ENCODE assay signal across 9 cellular contexts in genomic region chr22:21624880-21625791, GRCh38. TPM values are rescaled to one million over a fixed set of nuclear protein-coding genes. Genes with fewer than 3 reads are reported as not detected.
DNase-seq lines count a peak whose midpoint lies in the region; ATAC-seq, FAIRE-seq and TF ChIP-seq lines count a peak whose summit lies in the region.
"Had no signal": no experiment of that assay in that cellular context is flagged by ENCODE, and none has a peak within 500 bp of the region (broad histone marks: within the 10 kb centered on the region; RNA-seq: fewer than 3 reads in every experiment).

No MANE protein-coding gene starts in this region.

- no peaks in the 10 kb centered on the region for H3K9me3 Mint-ChIP-seq in activated naive CD4-positive, alpha-beta T cell treated with anti-CD3 and anti-CD28 coated beads, Interleukin-2, amount 10 ng/mL, durations not matched to agents 7 days and 5 days
- no peaks in the 10 kb centered on the region for H3K9me3 Mint-ChIP-seq in stimulated activated naive CD8-positive, alpha-beta T cell treated with anti-CD3 and anti-CD28 coated beads, Interleukin-15, amount 100 ng/mL, for 72 hours

- no peak overlapping the region for H3K27ac ChIP-seq in GM12878 (ENCODE audit: control insufficient read depth, insufficient read depth)

- SMC1A ChIA-PET in GM12878 (lab: Charles Lee; ENCODE audit: uncharacterized antibody, unreplicated experiment) = interaction anchor here (1.0 to 1.1 kb wide), 2 partner anchors 17 to 37 kb away, joined by 3 read pairs; partner anchors contain the start of gene SDF2L1

- 86% methylated on average over 12 of the region's 12 CpGs for WGBS in GM12878 (ENCODE audit: insufficient coverage, insufficient replicate concordance, low lambda C conversion rate, missing lambda C conversion rate)

- in situ Hi-C loops in GM12878 (cut with MboI) = no loop called here

- H2AFZ ChIP-seq in GM12878 (ENCODE audit: control insufficient read depth, low read depth, low read length) = no peak overlapping the region

- H4K20me1 ChIP-seq in GM12878 (ENCODE audit: control insufficient read depth, insufficient read depth) = peaks cover 7% of the 10 kb centered on the region

- DNase-seq in activated naive CD4-positive, alpha-beta T cell treated with anti-CD3 and anti-CD28 coated beads, Interleukin-2, amount 10 ng/mL, durations not matched to agents 7 days and 5 days = no peak
- DNase-seq in activated naive CD4-positive, alpha-beta T cell treated with anti-CD3 and anti-CD28 coated beads, Interleukin-2, amount 50 U/mL, for 16 hours = no peak
- DNase-seq in NOMO-1 treated with DMSO at 0.1 percent for 48 hours (lab: John Stamatoyannopoulos, UW; ENCODE audit: unreplicated experiment) (peak; percentile 73), GM12878 (ENCODE audit: low read depth, low spot score) (no peak), Right ventricle myocardium inferior (ENCODE audit: missing footprints) (no peak), COR-L47 (lab: John Stamatoyannopoulos, UW) (no peak)
- no peak for DNase-seq in stimulated activated naive CD8-positive, alpha-beta T cell treated with anti-CD3 and anti-CD28 coated beads, Interleukin-15, amount 100 ng/mL, for 72 hours
- DNase-seq in effector CD4-positive, alpha-beta T cell = no peak
- DNase-seq: NCI-H1105 treated with DMSO at 0.1 percent for 48 hours had no signal

- no peaks in the 10 kb centered on the region for H3K9me3 ChIP-seq in GM12878 (replicated peaks; ENCODE audit: control insufficient read depth, insufficient read depth, low read length)

- no peaks in the 10 kb centered on the region for H3K27me3 Mint-ChIP-seq in activated naive CD4-positive, alpha-beta T cell treated with anti-CD3 and anti-CD28 coated beads, Interleukin-2, amount 10 ng/mL, durations not matched to agents 7 days and 5 days
- H3K27me3 Mint-ChIP-seq in stimulated activated naive CD8-positive, alpha-beta T cell treated with anti-CD3 and anti-CD28 coated beads, Interleukin-15, amount 100 ng/mL, for 72 hours = no peaks in the 10 kb centered on the region

- peaks cover 38% of the 10 kb centered on the region for H3K36me3 Mint-ChIP-seq in activated naive CD4-positive, alpha-beta T cell treated with anti-CD3 and anti-CD28 coated beads, Interleukin-2, amount 10 ng/mL, durations not matched to agents 7 days and 5 days

- H3K4me3 ChIP-seq in GM12878 = no peak overlapping the region

- no TSS peak for BruUV-seq in GM12878 (replicated peaks; lab: Mats Ljungman, UMichigan)

- peaks cover 11 to 26% of the 10 kb centered on the region in 2 experiments; a peak in 3 of 4 replicates for H3K36me3 ChIP-seq in GM12878 (ENCODE audit: control insufficient read depth in 2 of 2, insufficient read depth in 2 of 2, low read length in 1 of 2)

- TF ChIP-seq CTCF in GM12878 (IDR thresholded peaks at IDR 0.05 in 2 of 3, conservative IDR thresholded peaks at IDR 0.05 in 1 of 3; ENCODE audit: control insufficient read depth in 2 of 3, extremely low read depth in 1 of 3, insufficient read depth in 1 of 3, low read depth in 3 of 3, low read length in 3 of 3) = no peak

- CTCF ChIA-PET in activated naive CD4-positive, alpha-beta T cell treated with anti-CD3 and anti-CD28 coated beads, Interleukin-2, amount 10 ng/mL, durations not matched to agents 7 days and 5 days (lab: Charles Lee) = interaction anchor here (1.5 to 3.1 kb wide), 2 partner anchors 11 to 17 kb away, joined by 3 to 12 read pairs; partner anchors contain the start of gene SDF2L1
- CTCF ChIA-PET in GM12878 (lab: Yijun Ruan, JAX) = interaction anchor here (0.7 to 3.7 kb wide), 10 partner anchors 9 to 46 kb away, joined by 3 to 14 read pairs (median 6); partner anchors contain the start of gene SDF2L1

- ATAC-seq in GM12878 (no peak), Right ventricle myocardium inferior (no peak)
- ATAC-seq in stimulated activated naive CD8-positive, alpha-beta T cell treated with anti-CD3 and anti-CD28 coated beads, Interleukin-15, amount 100 ng/mL, for 72 hours = no peak

- no peak overlapping the region for H3K4me2 ChIP-seq in GM12878 (ENCODE audit: control insufficient read depth, insufficient read depth)

- RAD21 ChIA-PET in GM12878 (lab: Charles Lee; ENCODE audit: unreplicated experiment) = no interaction called here

- no peaks in the 10 kb centered on the region for H3K27me3 ChIP-seq in GM12878 (replicated peaks in 1 of 2; ENCODE audit: control insufficient read depth in 2 of 2, insufficient read depth in 2 of 2, low read length in 1 of 2)

- TF ChIP-seq EP300 in GM12878 (IDR thresholded peaks at IDR 0.05; ENCODE audit: borderline replicate concordance in 1 of 2, control insufficient read depth in 1 of 2, low read depth in 2 of 2, low read length in 2 of 2) = no peak

- peak; percentile 65 for TF ChIP-seq POLR2A in GM12878 (IDR thresholded peaks at IDR 0.05; ENCODE audit: low read depth, low read length)

- peaks cover 10% of the 10 kb centered on the region; the same call in 1 of the 2 replicates for H3K4me1 ChIP-seq in GM12878 (ENCODE audit: control insufficient read depth, insufficient read depth, low read length)

- intact Hi-C loops in GM12878 (cut with micrococcal nuclease; ENCODE audit: unreplicated experiment) = no loop called here
- intact Hi-C loops in Right ventricle myocardium inferior (cut with DNase I) = loop anchor here (5.0 kb wide), 1 partner anchor 33 kb away; no protein-coding TSS in a partner anchor

- no peak overlapping the region for H3K4me3 Mint-ChIP-seq in activated naive CD4-positive, alpha-beta T cell treated with anti-CD3 and anti-CD28 coated beads, Interleukin-2, amount 10 ng/mL, durations not matched to agents 7 days and 5 days
- H3K4me3 Mint-ChIP-seq in stimulated activated naive CD8-positive, alpha-beta T cell treated with anti-CD3 and anti-CD28 coated beads, Interleukin-15, amount 100 ng/mL, for 72 hours = no peak overlapping the region

- peaks cover 21% of the 10 kb centered on the region for H3K4me1 Mint-ChIP-seq in activated naive CD4-positive, alpha-beta T cell treated with anti-CD3 and anti-CD28 coated beads, Interleukin-2, amount 10 ng/mL, durations not matched to agents 7 days and 5 days
- H3K4me1 Mint-ChIP-seq in stimulated activated naive CD8-positive, alpha-beta T cell treated with anti-CD3 and anti-CD28 coated beads, Interleukin-15, amount 100 ng/mL, for 72 hours = peaks cover 83% of the 10 kb centered on the region

- POLR2A ChIA-PET in GM12878 (lab: Charles Lee) = interaction anchor here (1.2 kb wide), 1 partner anchor 17 kb away, joined by 4 read pairs; the partner anchor contains the start of gene SDF2L1

- FAIRE-seq in GM12878 (lab: Jason Lieb, UNC) = no peak

- no peak overlapping the region for H3K9ac ChIP-seq in GM12878 (ENCODE audit: control insufficient read depth, insufficient read depth, low read length)

- H3K79me2 ChIP-seq in GM12878 (ENCODE audit: control insufficient read depth, insufficient read depth, low read length) = peaks cover 27% of the 10 kb centered on the region

- no peak for TF ChIP-seq RAD21 in GM12878 (IDR thresholded peaks at IDR 0.05; ENCODE audit: insufficient read depth, low read depth, low read length)

- H3K27ac Mint-ChIP-seq in activated naive CD4-positive, alpha-beta T cell treated with anti-CD3 and anti-CD28 coated beads, Interleukin-2, amount 10 ng/mL, durations not matched to agents 7 days and 5 days = peak overlapping the region; percentile 49
- H3K27ac Mint-ChIP-seq in stimulated activated naive CD8-positive, alpha-beta T cell treated with anti-CD3 and anti-CD28 coated beads, Interleukin-15, amount 100 ng/mL, for 72 hours = peak overlapping the region; percentile 57 to 90

RNA-seq across cellular contexts. Expression of gene YDJC, which starts 4.7 kb away (rescaled TPM):
- 37.4 and 44.8 TPM in 2 replicates for total RNA-seq in GM12878 (2013; cell fraction: nucleolus; rRNA removed)
- total RNA-seq in GM12878 (2014; rRNA removed) (64.1 and 75.4 TPM in 2 replicates), GM12878 (2014; rRNA removed; fragmentation: Illumina TruSeq; extraction: Trizol) (10.1 and 12.0 TPM in 2 replicates), GM12878 (2021) (55.7 and 58.4 TPM in 2 replicates), Right ventricle myocardium inferior (5.4 TPM)
- polyA plus RNA-seq in GM12878 (2011; ENCODE audit: low read depth) = 4.8 TPM
- polyA plus RNA-seq in GM12878 (2011; rRNA removed) (6.3 and 18.3 TPM in 2 replicates), GM12878 (2014; fragmentation: Illumina TruSeq; extraction: Trizol) (2.1 and 8.4 TPM in 2 replicates), GM12878 (2014; fragmentation: Nextera tagmentation; extraction: Ambion mirVana) (1 to 10 TPM in 1 of 2 experiments, under 1 TPM in 1; 1.00 to 4.4 TPM), GM12878 (2014; rRNA removed) (72.1 and 83.6 TPM in 2 replicates), GM12878 (2016; fragmentation: Nextera tagmentation; extraction: Ambion mirVana) (10 to 100 TPM; 68.5 to 77.6 TPM)
- 31.1 and 59.0 TPM in 2 replicates for polyA plus RNA-seq in GM12878 (2011; cell fraction: cytosol; rRNA removed)
- polyA plus RNA-seq in GM12878 (2011; cell fraction: nucleus; rRNA removed) = 60.2 and 70.8 TPM in 2 replicates
- polyA plus RNA-seq in GM12878 (2012) = 27.7 and 31.7 TPM in 2 replicates
- polyA minus RNA-seq in GM12878 (2011; rRNA and poly(A)+ RNA removed) = 5.0 and 15.1 TPM in 2 replicates
- polyA minus RNA-seq in GM12878 (2011; cell fraction: cytosol; rRNA and poly(A)+ RNA removed) = 8.5 and 15.4 TPM in 2 replicates
- polyA minus RNA-seq in GM12878 (2011; cell fraction: nucleus; rRNA and poly(A)+ RNA removed) = 22.6 and 40.6 TPM in 2 replicates

RNA-seq across cellular contexts. Expression of gene CCDC116, which starts 7.4 kb away (rescaled TPM):
- 0.32 and 0.69 TPM in 2 replicates for total RNA-seq in GM12878 (2013; cell fraction: nucleolus; rRNA removed)
- total RNA-seq in GM12878 (2014; rRNA removed) (0.05 TPM in 1 of 2 replicates, not detected in the other), GM12878 (2014; rRNA removed; fragmentation: Illumina TruSeq; extraction: Trizol) (not detected in 2 replicates), GM12878 (2021) (0.18 and 0.29 TPM in 2 replicates), Right ventricle myocardium inferior (0.16 TPM)
- polyA plus RNA-seq in GM12878 (2011; ENCODE audit: low read depth) = not detected
- polyA plus RNA-seq in GM12878 (2011; rRNA removed) (0.04 TPM in 1 of 2 replicates, not detected in the other), GM12878 (2014; fragmentation: Illumina TruSeq; extraction: Trizol) (0.04 TPM in 1 of 2 replicates, not detected in the other), GM12878 (2014; fragmentation: Nextera tagmentation; extraction: Ambion mirVana) (not detected), GM12878 (2014; rRNA removed) (0.04 and 0.32 TPM in 2 replicates), GM12878 (2016; fragmentation: Nextera tagmentation; extraction: Ambion mirVana) (not detected)
- polyA plus RNA-seq in GM12878 (2011; cell fraction: cytosol; rRNA removed) = 0.09 and 0.13 TPM in 2 replicates
- polyA plus RNA-seq in GM12878 (2011; cell fraction: nucleus; rRNA removed) = 0.39 and 0.50 TPM in 2 replicates
- polyA plus RNA-seq in GM12878 (2012) = 0.06 TPM in 1 of 2 replicates, not detected in the other
- polyA minus RNA-seq in GM12878 (2011; rRNA and poly(A)+ RNA removed) = 0.10 TPM in 1 of 2 replicates, not detected in the other
- not detected in 2 replicates for polyA minus RNA-seq in GM12878 (2011; cell fraction: cytosol; rRNA and poly(A)+ RNA removed)
- polyA minus RNA-seq in GM12878 (2011; cell fraction: nucleus; rRNA and poly(A)+ RNA removed) = 0.19 and 0.24 TPM in 2 replicates

RNA-seq across cellular contexts. Expression of gene SDF2L1, which starts 17.0 kb away (rescaled TPM):
- total RNA-seq in GM12878 (2013; cell fraction: nucleolus; rRNA removed) = 3.6 and 5.4 TPM in 2 replicates
- total RNA-seq in GM12878 (2014; rRNA removed) = 70.2 and 109 TPM in 2 replicates
- total RNA-seq in GM12878 (2014; rRNA removed; fragmentation: Illumina TruSeq; extraction: Trizol) = 12.9 and 17.1 TPM in 2 replicates
- total RNA-seq in GM12878 (2021) = 81.4 and 90.1 TPM in 2 replicates
- polyA plus RNA-seq in GM12878 (2011; ENCODE audit: low read depth) = 15.5 TPM
- 8.8 and 20.8 TPM in 2 replicates for polyA plus RNA-seq in GM12878 (2011; rRNA removed)
- polyA plus RNA-seq in GM12878 (2011; cell fraction: cytosol; rRNA removed) = 29.8 and 63.0 TPM in 2 replicates
- polyA plus RNA-seq in GM12878 (2011; cell fraction: nucleus; rRNA removed) = 16.4 and 22.6 TPM in 2 replicates
- polyA plus RNA-seq in GM12878 (2012) = 49.9 and 87.0 TPM in 2 replicates
- 0.33 and 3.9 TPM in 2 replicates for polyA plus RNA-seq in GM12878 (2014; fragmentation: Illumina TruSeq; extraction: Trizol)
- polyA plus RNA-seq in GM12878 (2014; fragmentation: Nextera tagmentation; extraction: Ambion mirVana) = 10 to 100 TPM in 1 of 2 experiments, 1 to 10 TPM in 1; 3.0 to 17.8 TPM
- polyA plus RNA-seq in GM12878 (2014; rRNA removed) = 97.9 and 134 TPM in 2 replicates
- polyA plus RNA-seq in GM12878 (2016; fragmentation: Nextera tagmentation; extraction: Ambion mirVana) = 100 to 1,000 TPM; 191 to 214 TPM
- polyA minus RNA-seq in GM12878 (2011; rRNA and poly(A)+ RNA removed) = 14.3 and 25.4 TPM in 2 replicates
- 12.2 and 12.8 TPM in 2 replicates for polyA minus RNA-seq in GM12878 (2011; cell fraction: cytosol; rRNA and poly(A)+ RNA removed)
- polyA minus RNA-seq in GM12878 (2011; cell fraction: nucleus; rRNA and poly(A)+ RNA removed) = 4.4 and 8.3 TPM in 2 replicates
- total RNA-seq in Right ventricle myocardium inferior = 20.7 TPM

RNA-seq across cellular contexts. Expression of gene PPIL2, which starts 40.7 kb away (rescaled TPM):
- 209 and 222 TPM in 2 replicates for total RNA-seq in GM12878 (2013; cell fraction: nucleolus; rRNA removed)
- total RNA-seq in GM12878 (2014; rRNA removed) = 27.5 and 32.3 TPM in 2 replicates
- 27.1 and 29.0 TPM in 2 replicates for total RNA-seq in GM12878 (2014; rRNA removed; fragmentation: Illumina TruSeq; extraction: Trizol)
- 45.1 and 47.3 TPM in 2 replicates for total RNA-seq in GM12878 (2021)
- 15.9 TPM for polyA plus RNA-seq in GM12878 (2011; ENCODE audit: low read depth)
- polyA plus RNA-seq in GM12878 (2011; rRNA removed) = 32.4 and 57.0 TPM in 2 replicates
- polyA plus RNA-seq in GM12878 (2011; cell fraction: cytosol; rRNA removed) = 52.5 and 59.8 TPM in 2 replicates
- 243 and 264 TPM in 2 replicates for polyA plus RNA-seq in GM12878 (2011; cell fraction: nucleus; rRNA removed)
- polyA plus RNA-seq in GM12878 (2012) = 30.2 and 32.0 TPM in 2 replicates
- 32.9 and 40.6 TPM in 2 replicates for polyA plus RNA-seq in GM12878 (2014; fragmentation: Illumina TruSeq; extraction: Trizol)
- polyA plus RNA-seq in GM12878 (2014; fragmentation: Nextera tagmentation; extraction: Ambion mirVana) = 1 to 10 TPM; 3.5 to 5.7 TPM
- 56.8 and 63.5 TPM in 2 replicates for polyA plus RNA-seq in GM12878 (2014; rRNA removed)
- polyA plus RNA-seq in GM12878 (2016; fragmentation: Nextera tagmentation; extraction: Ambion mirVana) = 10 to 100 TPM; 39.4 to 46.7 TPM
- polyA minus RNA-seq in GM12878 (2011; rRNA and poly(A)+ RNA removed) = 58.5 and 59.1 TPM in 2 replicates
- polyA minus RNA-seq in GM12878 (2011; cell fraction: cytosol; rRNA and poly(A)+ RNA removed) = 11.9 and 12.9 TPM in 2 replicates
- polyA minus RNA-seq in GM12878 (2011; cell fraction: nucleus; rRNA and poly(A)+ RNA removed) = 64.8 and 107 TPM in 2 replicates
- total RNA-seq in Right ventricle myocardium inferior = 24.5 TPM

RNA-seq across cellular contexts. Expression of gene UBE2L3, which starts 57.6 kb away (rescaled TPM):
- total RNA-seq in GM12878 (2013; cell fraction: nucleolus; rRNA removed) = 21.7 and 22.1 TPM in 2 replicates
- 55.7 and 59.2 TPM in 2 replicates for total RNA-seq in GM12878 (2014; rRNA removed)
- total RNA-seq in GM12878 (2014; rRNA removed; fragmentation: Illumina TruSeq; extraction: Trizol) = 80.2 and 85.4 TPM in 2 replicates
- 52.2 and 56.3 TPM in 2 replicates for total RNA-seq in GM12878 (2021)
- polyA plus RNA-seq in GM12878 (2011; ENCODE audit: low read depth) = 30.1 TPM
- polyA plus RNA-seq in GM12878 (2011; rRNA removed) = 58.8 and 62.1 TPM in 2 replicates
- polyA plus RNA-seq in GM12878 (2011; cell fraction: cytosol; rRNA removed) = 37.8 and 46.6 TPM in 2 replicates
- polyA plus RNA-seq in GM12878 (2011; cell fraction: nucleus; rRNA removed) = 18.3 and 22.8 TPM in 2 replicates
- polyA plus RNA-seq in GM12878 (2012) = 43.4 and 52.4 TPM in 2 replicates
- polyA plus RNA-seq in GM12878 (2014; fragmentation: Illumina TruSeq; extraction: Trizol) = 141 and 156 TPM in 2 replicates
- polyA plus RNA-seq in GM12878 (2014; fragmentation: Nextera tagmentation; extraction: Ambion mirVana) = 100 to 1,000 TPM; 149 to 168 TPM
- polyA plus RNA-seq in GM12878 (2014; rRNA removed) = 68.6 and 73.3 TPM in 2 replicates
- polyA plus RNA-seq in GM12878 (2016; fragmentation: Nextera tagmentation; extraction: Ambion mirVana) = 100 to 1,000 TPM; 141 to 148 TPM
- 24.4 and 30.7 TPM in 2 replicates for polyA minus RNA-seq in GM12878 (2011; rRNA and poly(A)+ RNA removed)
- polyA minus RNA-seq in GM12878 (2011; cell fraction: cytosol; rRNA and poly(A)+ RNA removed) = 12.3 and 15.4 TPM in 2 replicates
- polyA minus RNA-seq in GM12878 (2011; cell fraction: nucleus; rRNA and poly(A)+ RNA removed) = 6.2 and 11.0 TPM in 2 replicates
- total RNA-seq in Right ventricle myocardium inferior = 51.0 TPM
